ENCODE assay signal across 21 cellular contexts in the genomic region with DNA sequence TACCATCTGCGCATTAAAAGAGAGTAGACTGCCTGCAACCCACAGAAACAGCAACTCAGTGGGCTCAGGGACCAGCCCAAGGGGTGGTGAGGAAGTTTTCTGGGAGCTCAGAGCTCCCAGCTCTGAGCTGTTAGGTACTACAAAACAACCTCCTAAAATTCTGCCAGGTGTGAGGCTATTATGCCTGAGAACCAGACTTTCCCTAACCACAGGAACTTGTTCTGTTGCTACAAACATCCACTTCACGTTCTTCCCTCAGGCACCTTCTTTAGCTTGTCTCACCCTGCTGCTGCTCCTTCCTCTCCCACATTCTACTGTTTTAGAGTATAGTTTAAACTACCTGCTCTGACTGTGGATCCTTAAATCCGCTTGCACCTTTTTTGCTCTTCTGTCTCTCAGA.
A peak's percentile ranks its signal among the peaks of the same experiment; 100 is the strongest.
DNase-seq lines count a peak whose midpoint lies in the region; ATAC-seq, FAIRE-seq and TF ChIP-seq lines count a peak whose summit lies in the region.
"Had no signal": no experiment of that assay in that cellular context is flagged by ENCODE, and none has a peak within 500 bp of the region (broad histone marks: within the 10 kb centered on the region; RNA-seq: fewer than 3 reads in every experiment).

No MANE protein-coding gene starts in this region.

- H3K79me1 ChIP-seq in H1 (ENCODE audit: low read depth, low read length) (no peaks in the 10 kb centered on the region), mesendoderm (ENCODE audit: low read length) (no peaks in the 10 kb centered on the region)

- no peak for TF ChIP-seq RAD21 in H1 (IDR thresholded peaks at IDR 0.05 in 1 of 2, conservative IDR thresholded peaks at IDR 0.05 in 1 of 2; ENCODE audit: low read depth in 2 of 2, low read length in 2 of 2)

- H2AK5ac ChIP-seq in H1 (ENCODE audit: low read depth, low read length) = no peak overlapping the region
- no peak overlapping the region for H2AK5ac ChIP-seq in mesendoderm (ENCODE audit: low read length)

- no peak overlapping the region for H4K91ac ChIP-seq in H1 (replicated peaks; ENCODE audit: insufficient read length, low read length)

- H3K27ac ChIP-seq in H1 (ENCODE audit: low read depth, low read length) (no peak overlapping the region), mesendoderm (ENCODE audit: low read depth, low read length) (no peak overlapping the region), A673 (ENCODE audit: low read depth, low read length, poor library complexity, severe bottlenecking) (no peak overlapping the region)
- H3K27ac ChIP-seq: coronary artery, heart right ventricle, testis had no signal

- H3K23ac ChIP-seq in H1 (ENCODE audit: insufficient read length) (no peak overlapping the region), mesendoderm (ENCODE audit: low read length) (no peak overlapping the region)

- CTCF ChIA-PET in H1 (lab: Charles Lee; ENCODE audit: partially characterized antibody) = interaction anchor here (0.8 to 1.5 kb wide), 9 partner anchors 13 to 359 kb away, joined by 3 to 9 read pairs (median 4); no protein-coding TSS in a partner anchor
- CTCF ChIA-PET in A673 (lab: Charles Lee) = no interaction called here

- H3K4me3 ChIP-seq in H1 (ENCODE audit: extremely low read depth in 1 of 4, insufficient read depth in 2 of 4, low read depth in 3 of 4, low read length in 4 of 4) (no peak overlapping the region), mesendoderm (ENCODE audit: low read length) (no peak overlapping the region), A673 (ENCODE audit: low read depth, low read length, poor library complexity, severe bottlenecking) (no peak overlapping the region)
- H3K4me3 ChIP-seq: coronary artery, heart right ventricle, testis had no signal

- TF ChIP-seq CTCF in H1 (IDR thresholded peaks at IDR 0.05; ENCODE audit: control extremely low read depth in 1 of 3, insufficient read depth in 1 of 3, low read depth in 1 of 3, low read length in 3 of 3) (no peak), A673 (conservative IDR thresholded peaks at IDR 0.05; ENCODE audit: low read depth, low read length) (no peak)

- peak; percentile 45 for FAIRE-seq in H1 (lab: Jason Lieb, UNC)
- FAIRE-seq: GM12891 had no signal

- TF ChIP-seq POLR2A in H1 (IDR thresholded peaks at IDR 0.05; ENCODE audit: control extremely low read depth in 1 of 2, low read depth in 2 of 2, low read length in 2 of 2) = no peak

- no peak overlapping the region for H3K14ac ChIP-seq in H1 (ENCODE audit: insufficient read length)

- no peak overlapping the region for H2BK20ac ChIP-seq in H1 (ENCODE audit: low read length)

- no peaks in the 10 kb centered on the region for H3K36me3 ChIP-seq in H1 (ENCODE audit: control insufficient read depth in 2 of 4, insufficient read depth in 4 of 4, low read length in 3 of 4)
- H3K36me3 ChIP-seq in mesendoderm (ENCODE audit: control insufficient read depth, insufficient read depth, low read length) = no peaks in the 10 kb centered on the region
- no peaks in the 10 kb centered on the region for H3K36me3 ChIP-seq in A673 (ENCODE audit: insufficient read depth, low read length, poor library complexity, severe bottlenecking)
- H3K36me3 ChIP-seq: heart right ventricle had no signal

- H2BK15ac ChIP-seq in H1 (ENCODE audit: low read length) = no peak overlapping the region
- no peak overlapping the region for H2BK15ac ChIP-seq in mesendoderm (replicated peaks; ENCODE audit: low read depth)

- peak; percentile 68 for DNase-seq in ELF-1 (ENCODE audit: low read depth, low spot score)
- peak; percentile 46 for DNase-seq in NCI-H2107 (lab: John Stamatoyannopoulos, UW)
- no peak for DNase-seq in H1 (ENCODE audit: low read depth in 1 of 2, low spot score in 2 of 2)
- peak; percentile 55 for DNase-seq in mesendoderm
- DNase-seq in A673 (ENCODE audit: low spot score) = no peak
- DNase-seq in dedifferentiated amniotic fluid mesenchymal stem cell (ENCODE audit: extremely low spot score) = no peak
- DNase-seq in retina = no peak
- DNase-seq: activated CD4-positive, alpha-beta T cell treated with anti-CD3 and anti-CD28 coated beads, Interleukin-2, amount 10 ng/mL, durations not matched to agents 7 days and 5 days; activated naive CD8-positive, alpha-beta T cell treated with anti-CD3 and anti-CD28 coated beads, Interleukin-2, amount 50 U/mL, for 24 hours; CD4-positive, CD25-positive, alpha-beta regulatory T cell; DMS153; GOT3; heart right ventricle; NCI-H1694 treated with DMSO at 0.1 percent for 48 hours; NCI-H524 treated with DMSO at 0.1 percent for 48 hours; SHP77; testis had no signal

- no peaks in the 10 kb centered on the region for H3K23me2 ChIP-seq in H1 (ENCODE audit: low read depth, low read length)

- no peak overlapping the region for H2BK12ac ChIP-seq in H1 (ENCODE audit: low read depth, low read length)

- H3K9me3 ChIP-seq in H1 (ENCODE audit: insufficient read depth in 2 of 2, low read depth in 1 of 2, low read length in 1 of 2) = peaks cover 5 to 6% of the 10 kb centered on the region in 2 experiments; a peak in 3 of 4 replicates
- no peaks in the 10 kb centered on the region for H3K9me3 ChIP-seq in A673 (ENCODE audit: low read depth, low read length, poor library complexity, severe bottlenecking)
- H3K9me3 ChIP-seq: heart right ventricle, testis had no signal

- no peak for TF ChIP-seq EP300 in H1 (IDR thresholded peaks at IDR 0.05; ENCODE audit: borderline replicate concordance in 1 of 2, low read depth in 2 of 2, low read length in 2 of 2)

- H3K4me1 ChIP-seq in H1 (replicated peaks in 1 of 4; ENCODE audit: control insufficient read depth in 3 of 4, insufficient read depth in 4 of 4, low read length in 3 of 4) (peaks cover 0 to 4% (median 2%) of the 10 kb centered on the region in 4 experiments; a peak in 3 of 7 replicates), mesendoderm (ENCODE audit: control insufficient read depth, low read depth, low read length) (no peaks in the 10 kb centered on the region), A673 (ENCODE audit: insufficient read depth, low read length, poor library complexity, severe bottlenecking) (peaks cover 4% of the 10 kb centered on the region)
- H3K4me1 ChIP-seq: heart right ventricle, testis had no signal

- H3K56ac ChIP-seq in H1 (replicated peaks; ENCODE audit: insufficient read length, low read depth, low read length) (no peak overlapping the region), mesendoderm (ENCODE audit: low read length) (no peak overlapping the region)

- H3K18ac ChIP-seq in H1 (ENCODE audit: extremely low read depth, low read length) (no peak overlapping the region), mesendoderm (ENCODE audit: low read length) (no peak overlapping the region)

- 71% methylated on average over 3 of the region's 3 CpGs; no CpG with 5 or more reads in 1 of the 2 experiments for WGBS in H1 (ENCODE audit: extremely low coverage in 1 of 2, insufficient coverage in 1 of 2, insufficient read length in 1 of 2, insufficient replicate concordance in 2 of 2, low coverage in 1 of 2, low lambda C conversion rate in 2 of 2, missing lambda C conversion rate in 1 of 2), 2 experiments
- whole genome bisulfite sequencing in mesendoderm (ENCODE audit: extremely low coverage, insufficient coverage, low lambda C conversion rate) = no CpG with 5 or more reads among the region's 3 CpGs

- H4K5ac ChIP-seq in H1 (ENCODE audit: insufficient read length, low read depth, low read length) (no peak overlapping the region), mesendoderm (ENCODE audit: low read length) (no peak overlapping the region)

- no peaks in the 10 kb centered on the region for H4K20me1 ChIP-seq in H1 (replicated peaks in 1 of 2; ENCODE audit: control insufficient read depth in 1 of 2, insufficient read depth in 2 of 2, low read length in 2 of 2)

- H3K9ac ChIP-seq in H1 (replicated peaks in 1 of 4; ENCODE audit: extremely low read depth in 1 of 4, low read depth in 3 of 4, low read length in 3 of 4) (no peak overlapping the region), mesendoderm (ENCODE audit: low read length) (no peak overlapping the region)

- no TSS peak for BruUV-seq in A673 (replicated peaks; lab: Mats Ljungman, UMichigan)

- H2BK5ac ChIP-seq in H1 (ENCODE audit: low read depth, low read length) (no peak overlapping the region), mesendoderm (ENCODE audit: low read length) (no peak overlapping the region)

- no peak overlapping the region for H3K4ac ChIP-seq in H1 (replicated peaks; ENCODE audit: insufficient read length, low read depth, low read length)
- H3K4ac ChIP-seq in mesendoderm (ENCODE audit: low read depth, low read length) = no peak overlapping the region

- intact Hi-C loops in A673 (cut with micrococcal nuclease; ENCODE audit: unreplicated experiment) = loop anchor here (10.0 kb wide), 1 partner anchor 126 kb away; no protein-coding TSS in a partner anchor

- H2AFZ ChIP-seq in H1 (ENCODE audit: low read length) = peak overlapping the region; percentile 79

- ATAC-seq in HG03521 (IDR thresholded peaks at IDR 0.05; ENCODE audit: unreplicated experiment) = no peak
- ATAC-seq: activated naive CD8-positive, alpha-beta T cell treated with anti-CD3 and anti-CD28 coated beads, Interleukin-2, amount 50 U/mL, for 24 hours; heart right ventricle; stimulated activated memory B cell treated with anti-CD40 and anti-IgM and Interleukin-4, amounts not matched to agents 10 μg/mL and 1 μg/mL and 100 μg/mL, for 72 hours had no signal

- H4K8ac ChIP-seq in H1 (ENCODE audit: extremely low read depth, insufficient read depth, low read length) = no peak overlapping the region
- H4K8ac ChIP-seq in mesendoderm (ENCODE audit: low read depth, low read length) = no peak overlapping the region

- H3K4me2 ChIP-seq in H1 (ENCODE audit: insufficient read depth in 1 of 2, low read depth in 2 of 2, low read length in 2 of 2) (no peak overlapping the region), mesendoderm (ENCODE audit: low read length) (no peak overlapping the region)

- no peaks in the 10 kb centered on the region for H3K27me3 ChIP-seq in H1 (replicated peaks in 1 of 4; ENCODE audit: control insufficient read depth in 3 of 4, extremely low read depth in 1 of 4, insufficient read depth in 3 of 4, low read length in 3 of 4)
- no peaks in the 10 kb centered on the region for H3K27me3 ChIP-seq in mesendoderm (ENCODE audit: insufficient read depth, low read length, poor library complexity)
- H3K27me3 ChIP-seq in A673 (replicated peaks; ENCODE audit: insufficient read depth, low read depth, low read length, poor library complexity) = no peaks in the 10 kb centered on the region
- H3K27me3 ChIP-seq: testis had no signal

- POLR2A ChIA-PET in H1 (lab: Charles Lee; ENCODE audit: partially characterized antibody) = no interaction called here
- POLR2A ChIA-PET in A673 (lab: Charles Lee; ENCODE audit: low non-redundant PET) = no interaction called here

- H2BK120ac ChIP-seq in H1 (replicated peaks; ENCODE audit: low read depth, low read length) (no peak overlapping the region), mesendoderm (ENCODE audit: low read depth, low read length) (no peak overlapping the region)

- H3K79me2 ChIP-seq in H1 (ENCODE audit: control insufficient read depth in 1 of 2, insufficient read depth in 2 of 2, low read length in 2 of 2) (no peaks in the 10 kb centered on the region), mesendoderm (ENCODE audit: control insufficient read depth, insufficient read depth, low read length) (no peaks in the 10 kb centered on the region)

TF ChIP-seq in H1, 55 proteins besides CTCF, POLR2A, EP300 and RAD21 (continues in another document):
- no peak for TF ChIP-seq ZNF274 (IDR thresholded peaks at IDR 0.05; ENCODE audit: borderline replicate concordance, extremely low read depth, low read length)
- TF ChIP-seq KDM4A (IDR thresholded peaks at IDR 0.05; ENCODE audit: low read depth, low read length, severe bottlenecking) = no peak

Comparison
In these comparisons a context has a peak if more than half of its experiments do, and no peak if none do; other contexts are left out.
1. DNase-seq: peak in ELF-1 (single experiment), NCI-H2107 (single experiment) and mesendoderm (single experiment); none in H1 (0 of 2), A673 (single experiment), dedifferentiated amniotic fluid mesenchymal stem cell (single experiment) and retina (single experiment).